In genomic region chr11:117229931-117230285, GRCh38 we compare ENCODE assay signal across 10 cellular contexts. TPM values are rescaled to one million over a fixed set of nuclear protein-coding genes. Genes with fewer than 3 reads are reported as not detected.
DNase-seq lines count a peak whose midpoint lies in the region; ATAC-seq, FAIRE-seq and TF ChIP-seq lines count a peak whose summit lies in the region.
"Had no signal": no experiment of that assay in that cellular context is flagged by ENCODE, and none has a peak within 500 bp of the region (broad histone marks: within the 10 kb centered on the region; RNA-seq: fewer than 3 reads in every experiment).

No MANE protein-coding gene starts in this region.

- H3K4me2 ChIP-seq in DOHH2 (ENCODE audit: low read length) (peak overlapping the region; percentile 81), Loucy (ENCODE audit: low read depth, low read length, poor library complexity, severe bottlenecking) (peak overlapping the region; percentile 92), GM12878 (ENCODE audit: control insufficient read depth, insufficient read depth) (peak overlapping the region; percentile 91)

- SMC1A ChIA-PET in GM12878 (lab: Charles Lee; ENCODE audit: uncharacterized antibody, unreplicated experiment) = interaction anchor here (1.0 to 12.2 kb wide), 8 partner anchors 9 to 437 kb away, joined by 3 to 187 read pairs (median 4); partner anchors contain the start of gene SIDT2

- WGBS in GM12878 (ENCODE audit: insufficient coverage, insufficient replicate concordance, low lambda C conversion rate, missing lambda C conversion rate) = 9% methylated on average over 5 of the region's 5 CpGs

- POLR2A ChIA-PET in GM12878 (lab: Charles Lee) = interaction anchor here (0.8 to 3.6 kb wide), 4 partner anchors 50 to 227 kb away, joined by 3 to 51 read pairs (median 4); partner anchors contain the start of gene SIDT2

- DNase-seq in GM12878 (ENCODE audit: low read depth, low spot score) = no peak
- DNase-seq in nephron progenitor cell = no peak
- DNase-seq in frontal cortex (ENCODE audit: low spot score in 2 of 2) = no peak
- no peak for DNase-seq in activated gamma-delta T cell treated with Interleukin-2 at 50 U/mL for 16 hours
- DNase-seq in NCI-H748 (lab: John Stamatoyannopoulos, UW; ENCODE audit: unreplicated experiment) = no peak
- no peak for DNase-seq in SW 1271 (lab: John Stamatoyannopoulos, UW)
- DNase-seq: caudate nucleus, SIG-M5 had no signal

- in situ Hi-C loops in GM12878 (cut with MboI) = loop anchor here (5.0 kb wide), 1 partner anchor 353 kb away; no protein-coding TSS in a partner anchor

- no peak for TF ChIP-seq RAD21 in GM12878 (IDR thresholded peaks at IDR 0.05; ENCODE audit: insufficient read depth, low read depth, low read length)

- ATAC-seq in GM12878 = no peak

- CTCF ChIA-PET in GM12878 (lab: Yijun Ruan, JAX) = interaction anchor here (0.9 to 17.3 kb wide), 10 partner anchors 8 to 587 kb away, joined by 3 to 422 read pairs (median 4); partner anchors contain the start of genes PAFAH1B2 and SIDT2

- RAD21 ChIA-PET in GM12878 (lab: Charles Lee; ENCODE audit: unreplicated experiment) = interaction anchor here (0.7 to 9.9 kb wide), 3 partner anchors 49 to 439 kb away, joined by 3 to 159 read pairs (median 3); partner anchors contain the start of genes APOA5 and SIDT2

- H3K4me1 Mint-ChIP-seq in nephron progenitor cell = peaks cover 59% of the 10 kb centered on the region

- peak overlapping the region; percentile 95 for H3K4me3 ChIP-seq in DOHH2 (ENCODE audit: low read length)
- H3K4me3 ChIP-seq in Loucy (ENCODE audit: low read length, poor library complexity, severe bottlenecking) = peak overlapping the region; percentile 97
- H3K4me3 ChIP-seq in GM12878 = peak overlapping the region; percentile 87

- FAIRE-seq in GM12878 (lab: Jason Lieb, UNC) = no peak
- no peak for FAIRE-seq in frontal cortex (lab: Jason Lieb, UNC)

- H3K27me3 ChIP-seq in DOHH2 (ENCODE audit: control insufficient read depth, low read length) (no peaks in the 10 kb centered on the region), Loucy (ENCODE audit: insufficient read depth, low read length, poor library complexity, severe bottlenecking) (no peaks in the 10 kb centered on the region), GM12878 (replicated peaks in 1 of 2; ENCODE audit: control insufficient read depth in 2 of 2, insufficient read depth in 2 of 2, low read length in 1 of 2) (no peaks in the 10 kb centered on the region)

- intact Hi-C loops in GM12878 (cut with micrococcal nuclease; ENCODE audit: unreplicated experiment) = loop anchor here (5.0 kb wide), 3 partner anchors 393 to 587 kb away; partner anchors contain the start of genes APOA1 and APOA5

- no peaks in the 10 kb centered on the region for H3K9me3 ChIP-seq in DOHH2 (ENCODE audit: control insufficient read depth, insufficient read depth, low read length)
- no peaks in the 10 kb centered on the region for H3K9me3 ChIP-seq in Loucy (ENCODE audit: insufficient read depth, low read depth, low read length)
- no peaks in the 10 kb centered on the region for H3K9me3 ChIP-seq in GM12878 (replicated peaks; ENCODE audit: control insufficient read depth, insufficient read depth, low read length)

- H3K36me3 Mint-ChIP-seq in nephron progenitor cell (ENCODE audit: low read depth) = peaks cover 9% of the 10 kb centered on the region

- H3K9me3 Mint-ChIP-seq in nephron progenitor cell = no peaks in the 10 kb centered on the region

- H3K79me2 ChIP-seq in DOHH2 (ENCODE audit: control insufficient read depth, low read length) (peaks cover 38% of the 10 kb centered on the region), Loucy (ENCODE audit: insufficient read depth, low read length) (peaks cover 42% of the 10 kb centered on the region), GM12878 (ENCODE audit: control insufficient read depth, insufficient read depth, low read length) (peaks cover 46% of the 10 kb centered on the region)

- peak overlapping the region; percentile 98 for H3K4me3 Mint-ChIP-seq in nephron progenitor cell

- TSS peak; percentile 50 for BruUV-seq in GM12878 (replicated peaks; lab: Mats Ljungman, UMichigan)

- no peaks in the 10 kb centered on the region for H3K9me2 ChIP-seq in DOHH2 (replicated peaks; ENCODE audit: control insufficient read depth, low read length)
- no peaks in the 10 kb centered on the region for H3K9me2 ChIP-seq in Loucy (replicated peaks; ENCODE audit: low read depth, low read length)

- TF ChIP-seq CTCF in DOHH2 (IDR thresholded peaks at IDR 0.05; ENCODE audit: low read depth, low read length, poor library complexity, severe bottlenecking) (no peak), Loucy (conservative IDR thresholded peaks at IDR 0.05; ENCODE audit: low read length) (no peak), GM12878 (IDR thresholded peaks at IDR 0.05 in 2 of 3, conservative IDR thresholded peaks at IDR 0.05 in 1 of 3; ENCODE audit: control insufficient read depth in 2 of 3, extremely low read depth in 1 of 3, insufficient read depth in 1 of 3, low read depth in 3 of 3, low read length in 3 of 3) (no peak), nephron progenitor cell (IDR thresholded peaks at IDR 0.05) (no peak)

- H3K36me3 ChIP-seq in DOHH2 (ENCODE audit: control insufficient read depth, low read length) = peaks cover 45% of the 10 kb centered on the region
- peaks cover 20% of the 10 kb centered on the region; the same call in 1 of the 2 replicates for H3K36me3 ChIP-seq in Loucy (ENCODE audit: insufficient read depth, low read length)
- peaks cover 19 to 21% of the 10 kb centered on the region in 2 experiments; a peak in 3 of 4 replicates for H3K36me3 ChIP-seq in GM12878 (ENCODE audit: control insufficient read depth in 2 of 2, insufficient read depth in 2 of 2, low read length in 1 of 2)

- H3K27ac ChIP-seq in DOHH2 (ENCODE audit: low read depth, low read length) (peak overlapping the region; percentile 39; the same call in 1 of the 2 replicates), GM12878 (ENCODE audit: control insufficient read depth, insufficient read depth) (peak overlapping the region; percentile 87)

- no peak for TF ChIP-seq EP300 in GM12878 (IDR thresholded peaks at IDR 0.05; ENCODE audit: borderline replicate concordance in 1 of 2, control insufficient read depth in 1 of 2, low read depth in 2 of 2, low read length in 2 of 2)

- peak overlapping the region; percentile 45 for H3K27ac Mint-ChIP-seq in nephron progenitor cell

- peaks cover 3% of the 10 kb centered on the region for H3K27me3 Mint-ChIP-seq in nephron progenitor cell (ENCODE audit: low read depth, poor library complexity)

- no peaks in the 10 kb centered on the region for H4K20me1 ChIP-seq in DOHH2 (ENCODE audit: control insufficient read depth, insufficient read depth, low read depth, low read length)
- H4K20me1 ChIP-seq in Loucy (ENCODE audit: insufficient read depth, low read length, poor library complexity, severe bottlenecking) = no peaks in the 10 kb centered on the region
- H4K20me1 ChIP-seq in GM12878 (ENCODE audit: control insufficient read depth, insufficient read depth) = no peaks in the 10 kb centered on the region; the same call in 1 of the 2 replicates

- H3K9ac ChIP-seq in Loucy (ENCODE audit: low read depth, low read length, poor library complexity, severe bottlenecking) (peak overlapping the region; percentile 92), GM12878 (ENCODE audit: control insufficient read depth, insufficient read depth, low read length) (peak overlapping the region; percentile 93)

- H2AFZ ChIP-seq in Loucy (ENCODE audit: low read length) (no peak overlapping the region), GM12878 (ENCODE audit: control insufficient read depth, low read depth, low read length) (no peak overlapping the region)

- TF ChIP-seq POLR2A in GM12878 (IDR thresholded peaks at IDR 0.05; ENCODE audit: low read depth, low read length) = no peak

- H3F3A ChIP-seq in DOHH2 (ENCODE audit: control insufficient read depth, insufficient read depth) (peaks cover 5% of the 10 kb centered on the region; the same call in 1 of the 2 replicates), Loucy (ENCODE audit: low read depth) (no peaks in the 10 kb centered on the region)

- H3K4me1 ChIP-seq in DOHH2 (ENCODE audit: control insufficient read depth, low read length) = peaks cover 28% of the 10 kb centered on the region
- H3K4me1 ChIP-seq in Loucy (ENCODE audit: insufficient read depth, low read length, poor library complexity, severe bottlenecking) = peaks cover 29% of the 10 kb centered on the region
- H3K4me1 ChIP-seq in GM12878 (ENCODE audit: control insufficient read depth, insufficient read depth, low read length) = peaks cover 9% of the 10 kb centered on the region

RNA-seq across cellular contexts. Expression of gene PCSK7, which starts 2.0 kb away (rescaled TPM):
- total RNA-seq in GM12878 (2013; cell fraction: nucleolus; rRNA removed) = 171 and 196 TPM in 2 replicates
- total RNA-seq in GM12878 (2014; rRNA removed) = 55.7 and 59.3 TPM in 2 replicates
- total RNA-seq in GM12878 (2014; rRNA removed; fragmentation: Illumina TruSeq; extraction: Trizol) = 38.3 and 42.5 TPM in 2 replicates
- 69.8 and 81.5 TPM in 2 replicates for total RNA-seq in GM12878 (2021)
- polyA plus RNA-seq in GM12878 (2011; ENCODE audit: low read depth) = 17.2 TPM
- 29.5 and 45.9 TPM in 2 replicates for polyA plus RNA-seq in GM12878 (2011; rRNA removed)
- 46.3 and 62.0 TPM in 2 replicates for polyA plus RNA-seq in GM12878 (2011; cell fraction: cytosol; rRNA removed)
- 237 and 245 TPM in 2 replicates for polyA plus RNA-seq in GM12878 (2011; cell fraction: nucleus; rRNA removed)
- polyA plus RNA-seq in GM12878 (2012) = 29.4 and 40.0 TPM in 2 replicates
- polyA plus RNA-seq in GM12878 (2014; fragmentation: Illumina TruSeq; extraction: Trizol) = 42.5 and 61.2 TPM in 2 replicates
- 1 to 10 TPM; 5.5 to 5.7 TPM for polyA plus RNA-seq in GM12878 (2014; fragmentation: Nextera tagmentation; extraction: Ambion mirVana)
- polyA plus RNA-seq in GM12878 (2014; rRNA removed) = 68.0 and 73.0 TPM in 2 replicates
- polyA plus RNA-seq in GM12878 (2016; fragmentation: Nextera tagmentation; extraction: Ambion mirVana) = 10 to 100 TPM; 51.4 to 51.8 TPM
- polyA minus RNA-seq in GM12878 (2011; rRNA and poly(A)+ RNA removed) = 40.2 and 61.4 TPM in 2 replicates
- polyA minus RNA-seq in GM12878 (2011; cell fraction: cytosol; rRNA and poly(A)+ RNA removed) = 11.6 and 20.1 TPM in 2 replicates
- 34.6 and 60.9 TPM in 2 replicates for polyA minus RNA-seq in GM12878 (2011; cell fraction: nucleus; rRNA and poly(A)+ RNA removed)
- total RNA-seq in frontal cortex = 20.0 TPM

RNA-seq across cellular contexts. Expression of gene RNF214, which starts 2.6 kb away (rescaled TPM):
- 37.6 and 40.7 TPM in 2 replicates for total RNA-seq in GM12878 (2013; cell fraction: nucleolus; rRNA removed)
- total RNA-seq in GM12878 (2014; rRNA removed) (6.0 and 7.0 TPM in 2 replicates), GM12878 (2014; rRNA removed; fragmentation: Illumina TruSeq; extraction: Trizol) (8.2 and 8.3 TPM in 2 replicates), GM12878 (2021) (15.2 and 16.8 TPM in 2 replicates), frontal cortex (15.1 TPM)
- 7.2 TPM for polyA plus RNA-seq in GM12878 (2011; ENCODE audit: low read depth)
- polyA plus RNA-seq in GM12878 (2011; rRNA removed) (10.0 and 12.7 TPM in 2 replicates), GM12878 (2014; fragmentation: Illumina TruSeq; extraction: Trizol) (13.8 and 19.9 TPM in 2 replicates), GM12878 (2014; fragmentation: Nextera tagmentation; extraction: Ambion mirVana) (1 to 10 TPM; 4.8 to 6.2 TPM), GM12878 (2014; rRNA removed) (8.2 and 11.4 TPM in 2 replicates), GM12878 (2016; fragmentation: Nextera tagmentation; extraction: Ambion mirVana) (10 to 100 TPM; 12.8 to 15.3 TPM)
- polyA plus RNA-seq in GM12878 (2011; cell fraction: cytosol; rRNA removed) = 10.7 and 12.7 TPM in 2 replicates
- 41.4 and 45.4 TPM in 2 replicates for polyA plus RNA-seq in GM12878 (2011; cell fraction: nucleus; rRNA removed)
- 6.9 and 11.4 TPM in 2 replicates for polyA plus RNA-seq in GM12878 (2012)
- polyA minus RNA-seq in GM12878 (2011; rRNA and poly(A)+ RNA removed) = 21.2 and 28.2 TPM in 2 replicates
- 6.9 and 7.5 TPM in 2 replicates for polyA minus RNA-seq in GM12878 (2011; cell fraction: cytosol; rRNA and poly(A)+ RNA removed)
- 14.5 and 22.1 TPM in 2 replicates for polyA minus RNA-seq in GM12878 (2011; cell fraction: nucleus; rRNA and poly(A)+ RNA removed)

RNA-seq across cellular contexts. Expression of gene TAGLN, which starts 30.7 kb away (rescaled TPM):
- total RNA-seq in GM12878 (2013; cell fraction: nucleolus; rRNA removed) = 17.4 and 21.3 TPM in 2 replicates
- total RNA-seq in GM12878 (2014; rRNA removed) (1.9 and 2.0 TPM in 2 replicates), GM12878 (2014; rRNA removed; fragmentation: Illumina TruSeq; extraction: Trizol) (1.5 and 1.6 TPM in 2 replicates), GM12878 (2021) (3.9 and 4.6 TPM in 2 replicates), frontal cortex (17.5 TPM)
- 2.9 TPM for polyA plus RNA-seq in GM12878 (2011; ENCODE audit: low read depth)
- polyA plus RNA-seq in GM12878 (2011; rRNA removed) (3.5 and 3.9 TPM in 2 replicates), GM12878 (2014; fragmentation: Illumina TruSeq; extraction: Trizol) (1.9 and 4.8 TPM in 2 replicates), GM12878 (2014; fragmentation: Nextera tagmentation; extraction: Ambion mirVana) (1 to 10 TPM in 1 of 2 experiments, under 1 TPM in 1; 0.26 to 1.0 TPM), GM12878 (2014; rRNA removed) (3.6 and 4.0 TPM in 2 replicates), GM12878 (2016; fragmentation: Nextera tagmentation; extraction: Ambion mirVana) (1 to 10 TPM in 1 of 2 experiments, under 1 TPM in 1; 0.68 to 1.2 TPM)
- polyA plus RNA-seq in GM12878 (2011; cell fraction: cytosol; rRNA removed) = 1.2 and 1.9 TPM in 2 replicates
- 36.5 and 46.4 TPM in 2 replicates for polyA plus RNA-seq in GM12878 (2011; cell fraction: nucleus; rRNA removed)
- 4.4 and 6.2 TPM in 2 replicates for polyA plus RNA-seq in GM12878 (2012)
- polyA minus RNA-seq in GM12878 (2011; rRNA and poly(A)+ RNA removed) = 1.3 and 1.5 TPM in 2 replicates
- 1.3 TPM in 1 of 2 replicates, not detected in the other for polyA minus RNA-seq in GM12878 (2011; cell fraction: cytosol; rRNA and poly(A)+ RNA removed)
- 3.6 and 4.8 TPM in 2 replicates for polyA minus RNA-seq in GM12878 (2011; cell fraction: nucleus; rRNA and poly(A)+ RNA removed)

RNA-seq across cellular contexts. Expression of gene SIDT2, which starts 51.4 kb away (rescaled TPM):
- 135 and 149 TPM in 2 replicates for total RNA-seq in GM12878 (2013; cell fraction: nucleolus; rRNA removed)
- 9.1 and 11.6 TPM in 2 replicates for total RNA-seq in GM12878 (2014; rRNA removed)
- total RNA-seq in GM12878 (2014; rRNA removed; fragmentation: Illumina TruSeq; extraction: Trizol) = 8.4 and 9.0 TPM in 2 replicates
- 20.7 and 23.9 TPM in 2 replicates for total RNA-seq in GM12878 (2021)
- 13.0 TPM for polyA plus RNA-seq in GM12878 (2011; ENCODE audit: low read depth)
- 9.5 and 20.7 TPM in 2 replicates for polyA plus RNA-seq in GM12878 (2011; rRNA removed)
- 17.4 and 19.1 TPM in 2 replicates for polyA plus RNA-seq in GM12878 (2011; cell fraction: cytosol; rRNA removed)
- polyA plus RNA-seq in GM12878 (2011; cell fraction: nucleus; rRNA removed) = 132 and 186 TPM in 2 replicates
- 23.5 and 23.6 TPM in 2 replicates for polyA plus RNA-seq in GM12878 (2012)
- polyA plus RNA-seq in GM12878 (2014; fragmentation: Illumina TruSeq; extraction: Trizol) = 12.7 and 16.3 TPM in 2 replicates
- 1 to 10 TPM; 4.9 to 5.7 TPM for polyA plus RNA-seq in GM12878 (2014; fragmentation: Nextera tagmentation; extraction: Ambion mirVana)
- polyA plus RNA-seq in GM12878 (2014; rRNA removed) = 16.5 and 19.3 TPM in 2 replicates
- 1 to 10 TPM; 5.4 to 6.8 TPM for polyA plus RNA-seq in GM12878 (2016; fragmentation: Nextera tagmentation; extraction: Ambion mirVana)
- polyA minus RNA-seq in GM12878 (2011; rRNA and poly(A)+ RNA removed) = 30.9 and 35.5 TPM in 2 replicates
- 8.3 and 11.5 TPM in 2 replicates for polyA minus RNA-seq in GM12878 (2011; cell fraction: cytosol; rRNA and poly(A)+ RNA removed)
- polyA minus RNA-seq in GM12878 (2011; cell fraction: nucleus; rRNA and poly(A)+ RNA removed) = 54.3 and 61.1 TPM in 2 replicates
- 9.4 TPM for total RNA-seq in frontal cortex
